27 cellular contexts compared by ENCODE assay signal in genomic region chr20:35974256-35974655, GRCh38. TPM values are rescaled to one million over a fixed set of nuclear protein-coding genes. Genes with fewer than 3 reads are reported as not detected.
DNase-seq lines count a peak whose midpoint lies in the region; ATAC-seq, FAIRE-seq and TF ChIP-seq lines count a peak whose summit lies in the region.
"Had no signal": no experiment of that assay in that cellular context is flagged by ENCODE, and none has a peak within 500 bp of the region (broad histone marks: within the 10 kb centered on the region; RNA-seq: fewer than 3 reads in every experiment).

No MANE protein-coding gene starts in this region.

- no peak overlapping the region for H4K8ac ChIP-seq in H1 (ENCODE audit: extremely low read depth, insufficient read depth, low read length)

- TF ChIP-seq RAD21 in HepG2 (CRISPR knock-in tag; IDR thresholded peaks at IDR 0.05) (no peak), H1 (IDR thresholded peaks at IDR 0.05 in 1 of 2, conservative IDR thresholded peaks at IDR 0.05 in 1 of 2; ENCODE audit: low read depth in 2 of 2, low read length in 2 of 2) (no peak)

- H3K4me2 ChIP-seq in HepG2 (ENCODE audit: low read depth, low read length) (no peak overlapping the region), H1 (ENCODE audit: insufficient read depth in 1 of 2, low read depth in 2 of 2, low read length in 2 of 2) (no peak overlapping the region)
- H3K4me2 ChIP-seq: KMS-11 had no signal

- no peaks in the 10 kb centered on the region for H3K23me2 ChIP-seq in H1 (ENCODE audit: low read depth, low read length)

- FAIRE-seq in HepG2 (lab: Jason Lieb, UNC) (no peak), H1 (lab: Jason Lieb, UNC) (no peak)
- FAIRE-seq: GM12891, GM19239, H54, HTR-8/SVneo had no signal

- H3K27me3 ChIP-seq in HepG2 (ENCODE audit: control insufficient read depth in 1 of 2, insufficient read depth in 2 of 2, low read length in 2 of 2) (peaks cover 2 to 24% of the 10 kb centered on the region in 2 experiments; a peak in 2 of 5 replicates), right lobe of liver (no peaks in the 10 kb centered on the region), H1 (replicated peaks in 1 of 4; ENCODE audit: control insufficient read depth in 3 of 4, extremely low read depth in 1 of 4, insufficient read depth in 3 of 4, low read length in 3 of 4) (no peaks in the 10 kb centered on the region; a peak in 1 of 7 replicates)

- no peak overlapping the region for H3K27ac ChIP-seq in HepG2 (ENCODE audit: extremely low read length, insufficient read depth, low read length)
- H3K27ac ChIP-seq in right lobe of liver, result no peak overlapping the region
- no peak overlapping the region for H3K27ac ChIP-seq in H1 (ENCODE audit: low read depth, low read length)
- H3K27ac ChIP-seq: KMS-11, RWPE1, SK-N-MC had no signal

- TF ChIP-seq EP300 in HepG2 (IDR thresholded peaks at IDR 0.05; ENCODE audit: low read depth in 2 of 2, low read length in 2 of 2) (no peak), HepG2 (CRISPR knock-in tag; IDR thresholded peaks at IDR 0.05; ENCODE audit: borderline replicate concordance) (no peak), H1 (IDR thresholded peaks at IDR 0.05; ENCODE audit: borderline replicate concordance in 1 of 2, low read depth in 2 of 2, low read length in 2 of 2) (no peak)

- no peak overlapping the region for H3K4ac ChIP-seq in H1 (replicated peaks; ENCODE audit: insufficient read length, low read depth, low read length)

- no peaks in the 10 kb centered on the region for H3K4me1 ChIP-seq in HepG2 (ENCODE audit: insufficient read depth, low read length)
- no peaks in the 10 kb centered on the region for H3K4me1 ChIP-seq in right lobe of liver
- H3K4me1 ChIP-seq in H1 (replicated peaks in 1 of 4; ENCODE audit: control insufficient read depth in 3 of 4, insufficient read depth in 4 of 4, low read length in 3 of 4), result no peaks in the 10 kb centered on the region

- H3K9ac ChIP-seq in HepG2 (ENCODE audit: insufficient read depth, low read depth, low read length) (no peak overlapping the region), H1 (replicated peaks in 1 of 4; ENCODE audit: extremely low read depth in 1 of 4, low read depth in 3 of 4, low read length in 3 of 4) (no peak overlapping the region)
- H3K9ac ChIP-seq: KMS-11 had no signal

- TF ChIP-seq CTCF in HepG2 (CRISPR knock-in tag; IDR thresholded peaks at IDR 0.05) (no peak), right lobe of liver (IDR thresholded peaks at IDR 0.05) (no peak), H1 (IDR thresholded peaks at IDR 0.05; ENCODE audit: control extremely low read depth in 1 of 3, insufficient read depth in 1 of 3, low read depth in 1 of 3, low read length in 3 of 3) (no peak)

- no peak overlapping the region for H3K14ac ChIP-seq in H1 (ENCODE audit: insufficient read length)

- no peak overlapping the region for H2BK12ac ChIP-seq in H1 (ENCODE audit: low read depth, low read length)

- H4K20me1 ChIP-seq in HepG2 (ENCODE audit: insufficient read depth, low read length) (no peaks in the 10 kb centered on the region), H1 (replicated peaks in 1 of 2; ENCODE audit: control insufficient read depth in 1 of 2, insufficient read depth in 2 of 2, low read length in 2 of 2) (no peaks in the 10 kb centered on the region)

- ATAC-seq in HepG2 (peak; percentile 29; the same call in 2 of the 3 replicates), right lobe of liver (no peak), HG03439 (IDR thresholded peaks at IDR 0.05; ENCODE audit: unreplicated experiment) (no peak), GM19351 (IDR thresholded peaks at IDR 0.05; ENCODE audit: unreplicated experiment) (no peak)
- ATAC-seq: Panc1, T-helper 17 cell had no signal

- no peak overlapping the region for H2BK15ac ChIP-seq in H1 (ENCODE audit: low read length)

- no peak overlapping the region for H2BK5ac ChIP-seq in H1 (ENCODE audit: low read depth, low read length)

- H3K36me3 ChIP-seq in HepG2 (replicated peaks in 1 of 2; ENCODE audit: control insufficient read depth in 1 of 2, insufficient read depth in 2 of 2, low read length in 2 of 2) (no peaks in the 10 kb centered on the region), right lobe of liver (no peaks in the 10 kb centered on the region), H1 (ENCODE audit: control insufficient read depth in 2 of 4, insufficient read depth in 4 of 4, low read length in 3 of 4) (no peaks in the 10 kb centered on the region)

- no peak overlapping the region for H3K23ac ChIP-seq in H1 (ENCODE audit: insufficient read length)

- no peak overlapping the region for H3K56ac ChIP-seq in H1 (replicated peaks; ENCODE audit: insufficient read length, low read depth, low read length)

- no peak overlapping the region for H2BK20ac ChIP-seq in H1 (ENCODE audit: low read length)

- no peak overlapping the region for H4K91ac ChIP-seq in H1 (replicated peaks; ENCODE audit: insufficient read length, low read length)

- H3K79me2 ChIP-seq in HepG2 (ENCODE audit: insufficient read depth, low read length) (no peaks in the 10 kb centered on the region), H1 (ENCODE audit: control insufficient read depth in 1 of 2, insufficient read depth in 2 of 2, low read length in 2 of 2) (no peaks in the 10 kb centered on the region)

- in situ Hi-C loops in HepG2 (cut with HindIII; ENCODE audit: extremely low pct_ligation_motif_present, low pct_unique_long_range_greater_than_20kb), result no loop called here

- H3K4me3 ChIP-seq in HepG2 (replicated peaks in 1 of 3; ENCODE audit: insufficient read depth in 1 of 3, low read depth in 2 of 3, low read length in 3 of 3) (no peak overlapping the region), right lobe of liver (no peak overlapping the region), H1 (ENCODE audit: extremely low read depth in 1 of 4, insufficient read depth in 2 of 4, low read depth in 3 of 4, low read length in 4 of 4) (no peak overlapping the region)
- H3K4me3 ChIP-seq: SK-N-MC had no signal

- CTCF ChIA-PET in HepG2 (lab: Yijun Ruan, JAX; ENCODE audit: low intra/inter-chr PET ratio, low total read pairs) (no interaction called here), H1 (lab: Charles Lee; ENCODE audit: partially characterized antibody) (interaction anchor here (0.7 to 1.4 kb wide), 6 partner anchors 10 to 164 kb away, joined by 3 to 5 read pairs (median 3); partner anchors contain the start of gene SCAND1)

- POLR2A ChIA-PET in HepG2 (lab: Yijun Ruan, JAX), result no interaction called here
- POLR2A ChIA-PET in H1 (lab: Charles Lee; ENCODE audit: partially characterized antibody), result interaction anchor here (1.0 kb wide), 1 partner anchor 20 kb away, joined by 3 read pairs; the partner anchor contains the start of gene SCAND1

- H2BK120ac ChIP-seq in H1 (replicated peaks; ENCODE audit: low read depth, low read length), result no peak overlapping the region

- intact Hi-C loops in HepG2 (cut with micrococcal nuclease; ENCODE audit: unreplicated experiment) (no loop called here), right lobe of liver (cut with DNase I) (no loop called here)

- no peak overlapping the region for H2AK5ac ChIP-seq in H1 (ENCODE audit: low read depth, low read length)

- DNase-seq in HepG2 (ENCODE audit: low spot score) (no peak), right lobe of liver (no peak), OCI-M1 (lab: John Stamatoyannopoulos, UW) (peak; percentile 25), H1 (ENCODE audit: low read depth in 1 of 2, low spot score in 2 of 2) (no peak), NCI-H2196 treated with DMSO at 0.1 percent for 48 hours (lab: John Stamatoyannopoulos, UW; ENCODE audit: unreplicated experiment) (no peak)
- DNase-seq: C1 segment of cervical spinal cord; CD4-positive, alpha-beta memory T cell; COR-L47; DMS79; EL; GDM1; NCI-H2029 treated with DMSO at 0.1 percent for 48 hours; NCI-H2227 treated with DMSO at 0.1 percent for 48 hours; NCI-H510A; NCI-H69; SHP77 treated with DMSO at 0.1 percent for 48 hours; T-helper 17 cell had no signal

- WGBS in HepG2 (ENCODE audit: low lambda C conversion rate), result 24% methylated on average over 4 of the region's 4 CpGs
- WGBS in right lobe of liver (ENCODE audit: insufficient coverage, low coverage, low lambda C conversion rate, missing lambda C conversion rate), result 44% methylated on average over 2 of the region's 4 CpGs
- WGBS in H1 (ENCODE audit: extremely low coverage in 1 of 2, insufficient coverage in 1 of 2, insufficient read length in 1 of 2, insufficient replicate concordance in 2 of 2, low coverage in 1 of 2, low lambda C conversion rate in 2 of 2, missing lambda C conversion rate in 1 of 2), 2 experiments, result 91% methylated on average over 4 of the region's 4 CpGs; no CpG with 5 or more reads in 1 of the 2 experiments

- no TSS peak for BruUV-seq in HepG2 (replicated peaks; lab: Mats Ljungman, UMichigan)

- H4K5ac ChIP-seq in H1 (ENCODE audit: insufficient read length, low read depth, low read length), result no peak overlapping the region

- H3K79me1 ChIP-seq in H1 (ENCODE audit: low read depth, low read length), result no peaks in the 10 kb centered on the region; the same call in 1 of the 2 replicates

- H2AFZ ChIP-seq in HepG2 (ENCODE audit: low read length) (no peak overlapping the region), H1 (ENCODE audit: low read length) (no peak overlapping the region)

- TF ChIP-seq POLR2A in HepG2 (IDR thresholded peaks at IDR 0.05; ENCODE audit: insufficient read depth in 1 of 2, low read depth in 2 of 2, low read length in 2 of 2) (no peak), right lobe of liver (IDR thresholded peaks at IDR 0.05) (no peak), H1 (IDR thresholded peaks at IDR 0.05; ENCODE audit: control extremely low read depth in 1 of 2, low read depth in 2 of 2, low read length in 2 of 2) (no peak)

- H3K9me3 ChIP-seq in HepG2 (ENCODE audit: low read length) (peaks cover 6% of the 10 kb centered on the region; the same call in 1 of the 2 replicates), right lobe of liver (no peaks in the 10 kb centered on the region), H1 (ENCODE audit: insufficient read depth in 2 of 2, low read depth in 1 of 2, low read length in 1 of 2) (peaks cover 0 to 3% of the 10 kb centered on the region in 2 experiments; a peak in 1 of 4 replicates)

- no peak overlapping the region for H3K18ac ChIP-seq in H1 (ENCODE audit: extremely low read depth, low read length)

RNA-seq across cellular contexts. Expression of gene CNBD2, which starts 5.9 kb away (rescaled TPM):
- total RNA-seq in HepG2 (2016; rRNA removed; fragmentation: Illumina TruSeq; extraction: Trizol), result 12.4 and 13.8 TPM in 2 replicates
- total RNA-seq in HepG2 (2016; cell fraction: cytosol; rRNA removed; fragmentation: Illumina TruSeq; extraction: Trizol; ENCODE audit: low read depth), result 12.1 and 21.0 TPM in 2 replicates
- total RNA-seq in HepG2 (2016; cell fraction: insoluble cytoplasmic fraction; rRNA removed; fragmentation: Illumina TruSeq; extraction: Trizol), result 12.3 and 13.6 TPM in 2 replicates
- total RNA-seq in HepG2 (2016; cell fraction: membrane; rRNA removed; fragmentation: Illumina TruSeq; extraction: Trizol), result 17.3 and 23.9 TPM in 2 replicates
- total RNA-seq in HepG2 (2016; cell fraction: nucleus; rRNA removed; fragmentation: Illumina TruSeq; extraction: Trizol), result 10.0 and 11.4 TPM in 2 replicates
- polyA plus RNA-seq in HepG2 (2011; rRNA removed), result 22.8 and 23.4 TPM in 2 replicates
- polyA plus RNA-seq in HepG2 (2011; cell fraction: cytosol; rRNA removed), result 21.1 and 24.5 TPM in 2 replicates
- 18.7 and 23.9 TPM in 2 replicates for polyA plus RNA-seq in HepG2 (2011; cell fraction: nucleus; rRNA removed)
- 12.3 and 14.5 TPM in 2 replicates for polyA plus RNA-seq in HepG2 (2012)
- polyA plus RNA-seq in HepG2 (2016; cell fraction: cytosol; fragmentation: Illumina TruSeq; extraction: Trizol; ENCODE audit: low read depth), result 19.5 and 24.0 TPM in 2 replicates
- polyA plus RNA-seq in HepG2 (2016; cell fraction: insoluble cytoplasmic fraction; fragmentation: Illumina TruSeq; extraction: Trizol; ENCODE audit: low read depth), result 15.6 and 19.5 TPM in 2 replicates
- polyA plus RNA-seq in HepG2 (2016; cell fraction: membrane; fragmentation: Illumina TruSeq; extraction: Trizol; ENCODE audit: low read depth), result 18.5 and 22.3 TPM in 2 replicates
- 16.4 and 20.6 TPM in 2 replicates for polyA plus RNA-seq in HepG2 (2016; cell fraction: nucleus; fragmentation: Illumina TruSeq; extraction: Trizol; ENCODE audit: insufficient read depth, low read depth)
- 2.0 and 5.3 TPM in 2 replicates for polyA minus RNA-seq in HepG2 (2011; rRNA and poly(A)+ RNA removed; ENCODE audit: low replicate concordance)
- polyA minus RNA-seq in HepG2 (2011; cell fraction: cytosol; rRNA and poly(A)+ RNA removed), result 4.2 and 5.2 TPM in 2 replicates
- 7.7 and 8.5 TPM in 2 replicates for polyA minus RNA-seq in HepG2 (2011; cell fraction: nucleus; rRNA and poly(A)+ RNA removed)
- 1 to 10 TPM; 1.6 to 2.2 (median 1.9) TPM for total RNA-seq in right lobe of liver
- 1.8 and 2.6 TPM in 2 replicates for total RNA-seq in H1 (2021; fragmentation: NEBNext Ultra II Directional; extraction: Animal tissue kit (Norgen Biotek cat#: 25700))
- 3.2 and 4.5 TPM in 2 replicates for polyA plus RNA-seq in H1 (2011; rRNA removed)
- polyA plus RNA-seq in H1 (2011; cell fraction: cytosol; rRNA removed), result 5.0 TPM
- polyA plus RNA-seq in H1 (2011; cell fraction: nucleus; rRNA removed), result 3.8 TPM
- polyA plus RNA-seq in H1 (2012, experiment 1 of 2), result 1.9 to 2.5 TPM (median 2.0 TPM) in 4 replicates
- polyA plus RNA-seq in H1 (2012, experiment 2 of 2), result 2.7 TPM
- polyA plus RNA-seq in H1 (2013, experiment 1 of 2), result 4.3 TPM
- polyA plus RNA-seq in H1 (2013, experiment 2 of 2), result 4.0 TPM
- 1.6 and 2.0 TPM in 2 replicates for polyA minus RNA-seq in H1 (2011; rRNA and poly(A)+ RNA removed)
- not detected for polyA minus RNA-seq in H1 (2011; cell fraction: cytosol; rRNA and poly(A)+ RNA removed)
- polyA minus RNA-seq in H1 (2011; cell fraction: nucleus; rRNA and poly(A)+ RNA removed), result 4.3 TPM

RNA-seq across cellular contexts. Expression of gene SCAND1, which starts 20.0 kb away (rescaled TPM):
- total RNA-seq in HepG2 (2016; rRNA removed; fragmentation: Illumina TruSeq; extraction: Trizol) (86.3 and 109 TPM in 2 replicates), right lobe of liver (100 to 1,000 TPM in 2 of 6 experiments, 10 to 100 TPM in 4; 35.5 to 106 (median 43.8) TPM)
- total RNA-seq in HepG2 (2016; cell fraction: cytosol; rRNA removed; fragmentation: Illumina TruSeq; extraction: Trizol; ENCODE audit: low read depth), result 35.8 and 45.6 TPM in 2 replicates
- 84.6 and 104 TPM in 2 replicates for total RNA-seq in HepG2 (2016; cell fraction: insoluble cytoplasmic fraction; rRNA removed; fragmentation: Illumina TruSeq; extraction: Trizol)
- 37.7 and 45.1 TPM in 2 replicates for total RNA-seq in HepG2 (2016; cell fraction: membrane; rRNA removed; fragmentation: Illumina TruSeq; extraction: Trizol)
- total RNA-seq in HepG2 (2016; cell fraction: nucleus; rRNA removed; fragmentation: Illumina TruSeq; extraction: Trizol), result 33.5 and 37.6 TPM in 2 replicates
- polyA plus RNA-seq in HepG2 (2011; rRNA removed) (19.3 and 25.5 TPM in 2 replicates), H1 (2011; rRNA removed) (83.7 and 165 TPM in 2 replicates)
- polyA plus RNA-seq in HepG2 (2011; cell fraction: cytosol; rRNA removed), result 23.9 and 54.3 TPM in 2 replicates
- polyA plus RNA-seq in HepG2 (2011; cell fraction: nucleus; rRNA removed), result 51.9 and 57.0 TPM in 2 replicates
- 21.2 and 23.7 TPM in 2 replicates for polyA plus RNA-seq in HepG2 (2012)
- 35.0 and 35.6 TPM in 2 replicates for polyA plus RNA-seq in HepG2 (2016; cell fraction: cytosol; fragmentation: Illumina TruSeq; extraction: Trizol; ENCODE audit: low read depth)
- 80.7 and 95.3 TPM in 2 replicates for polyA plus RNA-seq in HepG2 (2016; cell fraction: insoluble cytoplasmic fraction; fragmentation: Illumina TruSeq; extraction: Trizol; ENCODE audit: low read depth)
- 26.0 and 27.7 TPM in 2 replicates for polyA plus RNA-seq in HepG2 (2016; cell fraction: membrane; fragmentation: Illumina TruSeq; extraction: Trizol; ENCODE audit: low read depth)
- 59.0 and 66.7 TPM in 2 replicates for polyA plus RNA-seq in HepG2 (2016; cell fraction: nucleus; fragmentation: Illumina TruSeq; extraction: Trizol; ENCODE audit: insufficient read depth, low read depth)
- polyA minus RNA-seq in HepG2 (2011; rRNA and poly(A)+ RNA removed; ENCODE audit: low replicate concordance), result 4.2 and 28.6 TPM in 2 replicates
- polyA minus RNA-seq in HepG2 (2011; cell fraction: cytosol; rRNA and poly(A)+ RNA removed), result 37.4 and 37.9 TPM in 2 replicates
- polyA minus RNA-seq in HepG2 (2011; cell fraction: nucleus; rRNA and poly(A)+ RNA removed), result 10.8 and 19.3 TPM in 2 replicates
- 73.1 and 86.0 TPM in 2 replicates for total RNA-seq in H1 (2021; fragmentation: NEBNext Ultra II Directional; extraction: Animal tissue kit (Norgen Biotek cat#: 25700))
- polyA plus RNA-seq in H1 (2011; cell fraction: cytosol; rRNA removed), result 71.6 TPM
- polyA plus RNA-seq in H1 (2011; cell fraction: nucleus; rRNA removed), result 99.8 TPM
- polyA plus RNA-seq in H1 (2012, experiment 1 of 2), result 15.3 to 57.1 TPM (median 42.1 TPM) in 4 replicates
- polyA plus RNA-seq in H1 (2012, experiment 2 of 2), result 81.4 TPM
- polyA plus RNA-seq in H1 (2013, experiment 1 of 2), result 70.0 TPM
- 68.5 TPM for polyA plus RNA-seq in H1 (2013, experiment 2 of 2)
- 5.7 and 6.8 TPM in 2 replicates for polyA minus RNA-seq in H1 (2011; rRNA and poly(A)+ RNA removed)
- 31.8 TPM for polyA minus RNA-seq in H1 (2011; cell fraction: cytosol; rRNA and poly(A)+ RNA removed)
- polyA minus RNA-seq in H1 (2011; cell fraction: nucleus; rRNA and poly(A)+ RNA removed), result 28.2 TPM

Comparison
In these comparisons a context has a peak if more than half of its experiments do, and no peak if none do; other contexts are left out.
1. Of the 41 proteins assayed by ChIP-seq in both HepG2 and H1: peak only in HepG2: none; only in H1: none; in both: RFX5; in neither: 40.